25 cellular contexts compared by ENCODE assay signal in genomic region chr3:161239700-161240099, GRCh38.
"Had no signal": no experiment of that assay in that cellular context is flagged by ENCODE, and none has a peak within 500 bp of the region (broad histone marks: within the 10 kb centered on the region; RNA-seq: fewer than 3 reads in every experiment).

No MANE protein-coding gene starts in this region.

- H3K27ac ChIP-seq: esophagus squamous epithelium, lower lobe of right lung, prostate gland, right atrium auricular region, sigmoid colon, thoracic aorta, transverse colon, upper lobe of right lung, uterus had no signal

- DNase-seq: cortex of kidney; effector memory CD8-positive, alpha-beta T cell; erythroblast; esophagus squamous epithelium; hypothalamus; immature natural killer cell; left ventricle myocardium superior; lower lobe of right lung; naive thymus-derived CD8-positive, alpha-beta T cell; nephron progenitor cell; nucleus accumbens; sigmoid colon; stimulated activated CD4-positive, alpha-beta T cell treated with anti-CD3 and anti-CD28 coated beads, Interleukin-2, amount 100 ng/mL, for 24 hours; stimulated activated CD4-positive, alpha-beta T cell treated with anti-CD3 and anti-CD28 coated beads, Interleukin-4, amount 100 ng/mL, for 24 hours; stimulated activated naive CD8-positive, alpha-beta T cell treated with anti-CD3 and anti-CD28 coated beads, Interleukin-15, Interleukin-2, amounts not matched to agents 100 U/mL and 50 U/mL, for 24 hours; substantia nigra; transverse colon; upper lobe of right lung; uterus had no signal

- H3K27me3 Mint-ChIP-seq: effector memory CD8-positive, alpha-beta T cell; naive thymus-derived CD8-positive, alpha-beta T cell; stimulated activated memory B cell treated with anti-CD40 and anti-IgM and Interleukin-4, amounts not matched to agents 10 μg/mL and 1 μg/mL and 100 μg/mL, for 72 hours had no signal

- H3K36me3 ChIP-seq: prostate gland, uterus had no signal

- H3K4me1 ChIP-seq: esophagus squamous epithelium, lower lobe of right lung, prostate gland, right atrium auricular region, sigmoid colon, transverse colon, upper lobe of right lung, uterus had no signal

- H3K4me3 ChIP-seq: esophagus squamous epithelium, lower lobe of right lung, prostate gland, right atrium auricular region, sigmoid colon, thoracic aorta, transverse colon, upper lobe of right lung, uterus had no signal

- H3K4me1 Mint-ChIP-seq: nephron progenitor cell had no signal

- H3K4me3 Mint-ChIP-seq: effector memory CD8-positive, alpha-beta T cell; immature natural killer cell; naive thymus-derived CD8-positive, alpha-beta T cell; nephron progenitor cell; stimulated activated memory B cell treated with anti-CD40 and anti-IgM and Interleukin-4, amounts not matched to agents 10 μg/mL and 1 μg/mL and 100 μg/mL, for 72 hours had no signal

- H3K9me3 Mint-ChIP-seq: effector memory CD8-positive, alpha-beta T cell; immature natural killer cell; naive thymus-derived CD8-positive, alpha-beta T cell; nephron progenitor cell; stimulated activated memory B cell treated with anti-CD40 and anti-IgM and Interleukin-4, amounts not matched to agents 10 μg/mL and 1 μg/mL and 100 μg/mL, for 72 hours had no signal

- H3K27ac Mint-ChIP-seq: effector memory CD8-positive, alpha-beta T cell; immature natural killer cell; nephron progenitor cell; stimulated activated memory B cell treated with anti-CD40 and anti-IgM and Interleukin-4, amounts not matched to agents 10 μg/mL and 1 μg/mL and 100 μg/mL, for 72 hours had no signal

- H3K9me3 ChIP-seq: esophagus squamous epithelium, lower lobe of right lung, prostate gland, right atrium auricular region, sigmoid colon, thoracic aorta, transverse colon, upper lobe of right lung, uterus had no signal

- H3K27me3 ChIP-seq: esophagus squamous epithelium, right atrium auricular region, sigmoid colon, transverse colon, upper lobe of right lung, uterus had no signal

- FAIRE-seq: frontal cortex, keratinocyte had no signal

- ATAC-seq: effector memory CD8-positive, alpha-beta T cell; left ventricle myocardium superior; lower lobe of right lung; naive thymus-derived CD8-positive, alpha-beta T cell; stimulated activated memory B cell treated with anti-CD40 and anti-IgM and Interleukin-4, amounts not matched to agents 10 μg/mL and 1 μg/mL and 100 μg/mL, for 72 hours; stimulated activated naive CD8-positive, alpha-beta T cell treated with anti-CD3 and anti-CD28 coated beads, Interleukin-15, Interleukin-2, amounts not matched to agents 100 U/mL and 50 U/mL, for 24 hours; upper lobe of right lung had no signal
